In the genomic region with DNA sequence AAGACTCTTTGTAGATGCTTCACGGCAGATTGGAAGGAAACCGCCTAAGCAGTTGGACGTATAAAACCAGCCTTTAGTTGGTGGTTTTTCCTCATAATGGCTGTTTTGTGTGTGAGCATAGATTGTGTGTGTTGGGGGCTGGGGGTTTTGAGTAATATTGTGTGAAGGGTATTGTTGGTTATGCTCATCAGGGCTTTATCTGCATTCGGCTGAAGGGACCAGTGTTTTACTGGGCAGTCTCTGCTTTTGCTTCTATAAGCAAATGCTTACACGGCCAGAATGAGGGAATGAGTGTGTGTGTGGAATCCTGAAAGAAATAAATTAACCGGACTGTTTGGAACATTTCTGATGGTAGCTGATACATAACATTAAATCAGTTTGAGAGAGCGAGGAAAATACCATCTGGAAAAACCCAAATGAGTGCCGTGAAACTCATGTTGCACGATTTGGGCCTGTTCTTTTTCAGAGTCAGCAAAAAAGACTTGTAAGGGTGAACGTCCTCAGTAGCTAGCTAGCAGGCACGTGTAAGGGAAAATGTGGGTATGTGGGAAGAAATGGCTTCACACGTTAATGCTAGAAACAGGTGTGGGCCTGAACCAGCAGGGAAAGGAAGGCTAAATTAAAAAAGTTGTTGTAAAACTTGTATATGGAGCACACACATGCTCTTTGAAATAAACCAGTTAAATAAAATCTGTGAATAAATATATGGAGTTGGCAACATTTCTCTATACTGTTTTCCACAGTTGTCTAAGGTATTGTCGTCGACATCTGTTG, we compare ENCODE assay signal across 16 cellular contexts. TPM values are rescaled to one million over a fixed set of nuclear protein-coding genes. Genes with fewer than 3 reads are reported as not detected.
DNase-seq lines count a peak whose midpoint lies in the region; ATAC-seq and TF ChIP-seq lines count a peak whose summit lies in the region.
"Had no signal": no experiment of that assay in that cellular context is flagged by ENCODE, and none has a peak within 500 bp of the region (broad histone marks: within the 10 kb centered on the region; RNA-seq: fewer than 3 reads in every experiment).

No MANE protein-coding gene starts in this region.

- H3K27ac Mint-ChIP-seq in glutamatergic neuron (ENCODE audit: unreplicated experiment): no peak overlapping the region
- no peak overlapping the region for H3K27ac Mint-ChIP-seq in activated naive CD4-positive, alpha-beta T cell treated with anti-CD3 and anti-CD28 coated beads, Interleukin-2, amount 50 U/mL, for 72 hours
- H3K27ac Mint-ChIP-seq: activated T-helper 17 cell treated with anti-CD3 and anti-CD28 coated beads, Interleukin-2, amount 50 U/mL, for 72 hours; naive thymus-derived CD8-positive, alpha-beta T cell; T-helper 17 cell had no signal

- H3K4me1 Mint-ChIP-seq in glutamatergic neuron (ENCODE audit: low read depth, unreplicated experiment): peaks cover 4% of the 10 kb centered on the region
- H3K4me1 Mint-ChIP-seq: activated T-helper 17 cell treated with anti-CD3 and anti-CD28 coated beads, Interleukin-2, amount 50 U/mL, for 72 hours; central memory CD8-positive, alpha-beta T cell; T-helper 17 cell had no signal

- WGBS in sigmoid colon, 2 donors: 78 to 85% methylated on average over 14 of the region's 14 CpGs
- WGBS in trophoblast cell (ENCODE audit: extremely low coverage, insufficient coverage, insufficient read length): no CpG with 5 or more reads among the region's 14 CpGs

- DNase-seq in Ammon's horn (ENCODE audit: low spot score): peak; percentile 27
- no peak for DNase-seq in glutamatergic neuron
- no peak for DNase-seq in sigmoid colon
- no peak for DNase-seq in trophoblast cell
- no peak for DNase-seq in activated naive CD4-positive, alpha-beta T cell treated with anti-CD3 and anti-CD28 coated beads, Interleukin-2, amount 50 U/mL, for 72 hours (ENCODE audit: low spot score in 2 of 2)
- no peak for DNase-seq in SIG-M5 treated with dmso at 0.1 percent for 504 hours (lab: John Stamatoyannopoulos, UW; ENCODE audit: unreplicated experiment)
- no peak for DNase-seq in posterior vena cava (ENCODE audit: low spot score)
- DNase-seq: AML-193; GOT3; naive thymus-derived CD8-positive, alpha-beta T cell; T-helper 17 cell had no signal

- H3K36me3 Mint-ChIP-seq in glutamatergic neuron (ENCODE audit: unreplicated experiment): no peaks in the 10 kb centered on the region
- peaks cover 0 to 17% of the 10 kb centered on the region in 2 donors for H3K36me3 Mint-ChIP-seq in activated naive CD4-positive, alpha-beta T cell treated with anti-CD3 and anti-CD28 coated beads, Interleukin-2, amount 50 U/mL, for 72 hours

- no peak overlapping the region for H2AFZ ChIP-seq in trophoblast cell (ENCODE audit: insufficient read depth, low read length, poor library complexity)

- H3K27me3 ChIP-seq in sigmoid colon (no peaks in the 10 kb centered on the region), trophoblast cell (ENCODE audit: insufficient read depth, low read length) (no peaks in the 10 kb centered on the region)

- no peak for TF ChIP-seq EP300 in sigmoid colon (IDR thresholded peaks at IDR 0.05)

- H3K4me1 ChIP-seq in sigmoid colon: peaks cover 0 to 69% (median 58%) of the 10 kb centered on the region in 4 donors
- H3K4me1 ChIP-seq in trophoblast cell (ENCODE audit: control insufficient read depth in 1 of 2, insufficient read depth in 2 of 2, low read length in 2 of 2): peaks cover 0 to 6% of the 10 kb centered on the region in 2 experiments

- H3K4me3 Mint-ChIP-seq in glutamatergic neuron (ENCODE audit: unreplicated experiment): peak overlapping the region; percentile 5
- H3K4me3 Mint-ChIP-seq: activated T-helper 17 cell treated with anti-CD3 and anti-CD28 coated beads, Interleukin-2, amount 50 U/mL, for 72 hours; central memory CD8-positive, alpha-beta T cell; T-helper 17 cell had no signal

- no peak overlapping the region for H2BK120ac ChIP-seq in trophoblast cell (ENCODE audit: insufficient read depth, low read length, poor library complexity)

- H3K79me2 ChIP-seq in trophoblast cell (ENCODE audit: control insufficient read depth, insufficient read depth, low read length, poor library complexity): no peaks in the 10 kb centered on the region

- intact Hi-C loops in sigmoid colon (cut with DNase I) (loop anchor here (5.0 kb wide), 1 partner anchor 126 kb away; no protein-coding TSS in a partner anchor), posterior vena cava (cut with DNase I) (loop anchor here in 1 of 2 donors (5.0 kb wide), 1 partner anchor 46 kb away; no protein-coding TSS in a partner anchor)

- no peak overlapping the region for H4K12ac ChIP-seq in trophoblast cell (ENCODE audit: low read depth, low read length)

- ATAC-seq in activated naive CD4-positive, alpha-beta T cell treated with anti-CD3 and anti-CD28 coated beads, Interleukin-2, amount 50 U/mL, for 72 hours: no peak
- ATAC-seq: activated T-helper 17 cell treated with anti-CD3 and anti-CD28 coated beads, Interleukin-2, amount 50 U/mL, for 72 hours; esophagus mucosa; naive thymus-derived CD8-positive, alpha-beta T cell; T-helper 17 cell had no signal

- no peak overlapping the region for H4K91ac ChIP-seq in trophoblast cell (ENCODE audit: low read depth, low read length)

- no peak overlapping the region for H3K18ac ChIP-seq in trophoblast cell (ENCODE audit: low read length)

- H3K14ac ChIP-seq in trophoblast cell (ENCODE audit: low read length): no peak overlapping the region

- no peaks in the 10 kb centered on the region for H3K9me3 ChIP-seq in sigmoid colon
- no peaks in the 10 kb centered on the region for H3K9me3 ChIP-seq in trophoblast cell (ENCODE audit: insufficient read depth, low read depth, low read length)

- no peak for TF ChIP-seq POLR2A in sigmoid colon (IDR thresholded peaks at IDR 0.05)

- no peak overlapping the region for H3K9ac ChIP-seq in trophoblast cell (ENCODE audit: low read length)

- H2BK12ac ChIP-seq in trophoblast cell (ENCODE audit: low read length): no peak overlapping the region

- H3K36me3 ChIP-seq in sigmoid colon (no peaks in the 10 kb centered on the region), trophoblast cell (ENCODE audit: control insufficient read depth in 1 of 2, insufficient read depth in 2 of 2, low read length in 2 of 2) (no peaks in the 10 kb centered on the region)

- no peak overlapping the region for H2AK5ac ChIP-seq in trophoblast cell (ENCODE audit: low read length)

- H3K9me3 Mint-ChIP-seq in glutamatergic neuron (ENCODE audit: unreplicated experiment): peaks cover 1% of the 10 kb centered on the region
- H3K9me3 Mint-ChIP-seq in activated naive CD4-positive, alpha-beta T cell treated with anti-CD3 and anti-CD28 coated beads, Interleukin-2, amount 50 U/mL, for 72 hours: no peaks in the 10 kb centered on the region
- H3K9me3 Mint-ChIP-seq: activated T-helper 17 cell treated with anti-CD3 and anti-CD28 coated beads, Interleukin-2, amount 50 U/mL, for 72 hours; central memory CD8-positive, alpha-beta T cell; naive thymus-derived CD8-positive, alpha-beta T cell had no signal

- H3K4ac ChIP-seq in trophoblast cell (ENCODE audit: low read depth, low read length): no peak overlapping the region

- peak overlapping the region; percentile 85 to 93 (median 90) for H3K27ac ChIP-seq in sigmoid colon
- no peak overlapping the region for H3K27ac ChIP-seq in trophoblast cell (ENCODE audit: low read depth, low read length)

- no peak overlapping the region for H3K23ac ChIP-seq in trophoblast cell (ENCODE audit: low read length)

- H3K27me3 Mint-ChIP-seq in glutamatergic neuron (ENCODE audit: unreplicated experiment): peaks cover 9% of the 10 kb centered on the region

- no peaks in the 10 kb centered on the region for H3K79me1 ChIP-seq in trophoblast cell (ENCODE audit: low read length)

- H2BK5ac ChIP-seq in trophoblast cell (ENCODE audit: low read depth, low read length, poor library complexity): no peak overlapping the region

- H3K4me3 ChIP-seq in WI38 (ENCODE audit: low read depth, low read length) (peak overlapping the region; percentile 75), sigmoid colon (peak overlapping the region; percentile 80 to 94 (median 86)), trophoblast cell (ENCODE audit: low read depth, low read length) (no peak overlapping the region)

- no peak overlapping the region for H4K8ac ChIP-seq in trophoblast cell (ENCODE audit: low read depth, low read length)

- TF ChIP-seq CTCF in WI38 (IDR thresholded peaks at IDR 0.05; ENCODE audit: low read depth, low read length): no peak
- TF ChIP-seq CTCF in glutamatergic neuron (IDR thresholded peaks at IDR 0.05; ENCODE audit: partially characterized antibody, unreplicated experiment): no peak
- no peak for TF ChIP-seq CTCF in sigmoid colon (IDR thresholded peaks at IDR 0.05)

- no peak overlapping the region for H3K4me2 ChIP-seq in trophoblast cell (ENCODE audit: low read length)

RNA-seq across cellular contexts. Expression of a gene that starts 2.0 kb away (rescaled TPM):
- total RNA-seq in glutamatergic neuron (ENCODE audit: unreplicated experiment) (0.25 TPM), sigmoid colon (10 to 100 TPM; 65.4 to 73.2 (median 67.1) TPM), posterior vena cava (10 to 100 TPM; 25.9 to 61.4 TPM)
- polyA plus RNA-seq in sigmoid colon: 1 to 10 TPM; 2.1 to 6.0 (median 2.9) TPM
- 2.6 and 2.8 TPM in 2 replicates for polyA plus RNA-seq in trophoblast cell (2013)
- total RNA-seq in activated naive CD4-positive, alpha-beta T cell treated with anti-CD3 and anti-CD28 coated beads, Interleukin-2, amount 50 U/mL, for 72 hours: under 1 TPM in 1 of 2 donors, not detected in 1; 0.23 TPM
- total RNA-seq: activated T-helper 17 cell treated with anti-CD3 and anti-CD28 coated beads, Interleukin-2, amount 50 U/mL, for 72 hours; OCI-LY7 had no signal
- polyA plus RNA-seq: naive thymus-derived CD8-positive, alpha-beta T cell had no signal

Comparison
In these comparisons a context has a peak if more than half of its experiments do, and no peak if none do; other contexts are left out.
1. RNA of a gene that starts 2.0 kb away (total RNA-seq): 65.4 to 73.2 TPM in sigmoid colon and 25.9 to 61.4 TPM in posterior vena cava; 0.25 TPM in glutamatergic neuron (single experiment) and 0.23 TPM in activated naive CD4-positive, alpha-beta T cell treated with anti-CD3 and anti-CD28 coated beads, Interleukin-2, amount 50 U/mL, for 72 hours; every median in the first group is over 10 times any median in the second.